8 cellular contexts compared by ENCODE assay signal in genomic region chr3:14358426-14359211, GRCh38. TPM values are rescaled to one million over a fixed set of nuclear protein-coding genes. Genes with fewer than 3 reads are reported as not detected.
DNase-seq lines count a peak whose midpoint lies in the region; ATAC-seq, FAIRE-seq and TF ChIP-seq lines count a peak whose summit lies in the region.
"Had no signal": no experiment of that assay in that cellular context is flagged by ENCODE, and none has a peak within 500 bp of the region (broad histone marks: within the 10 kb centered on the region; RNA-seq: fewer than 3 reads in every experiment).

No MANE protein-coding gene starts in this region.

- TF ChIP-seq RAD21 in K562 (CRISPR knock-in tag; conservative IDR thresholded peaks at IDR 0.05 in 1 of 2, IDR thresholded peaks at IDR 0.05 in 1 of 2) = no peak

- no peak overlapping the region for H3K4me2 ChIP-seq in K562 (ENCODE audit: insufficient read depth, low read length)

- no peak overlapping the region for H2AFZ ChIP-seq in K562 (ENCODE audit: low read depth, low read length)

- H3K27ac ChIP-seq in K562 (ENCODE audit: extremely low read depth, low read depth, low read length) (no peak overlapping the region), tibial artery (no peak overlapping the region)

- no peak for TF ChIP-seq EP300 in K562 (IDR thresholded peaks at IDR 0.05; ENCODE audit: low read length)

- H3K79me2 ChIP-seq in K562 (ENCODE audit: control insufficient read depth, insufficient read depth, low read length) = no peaks in the 10 kb centered on the region

- POLR2A ChIA-PET in K562 (lab: Yijun Ruan, JAX) = interaction anchor here (0.7 to 1.1 kb wide), 3 partner anchors 13 to 65 kb away, joined by 3 to 4 read pairs (median 4); no protein-coding TSS in a partner anchor

- no peak overlapping the region; a peak in 1 of 4 replicates for H3K9ac ChIP-seq in K562 (ENCODE audit: insufficient read depth in 1 of 2, low read depth in 2 of 2, low read length in 2 of 2)

- no peaks in the 10 kb centered on the region for H3K36me3 ChIP-seq in K562 (ENCODE audit: control insufficient read depth, insufficient read depth, low read length)
- H3K36me3 ChIP-seq in tibial artery = no peaks in the 10 kb centered on the region

- ATAC-seq in K562 = no peak
- ATAC-seq: Panc1 had no signal

- H4K20me1 ChIP-seq in K562 (replicated peaks; ENCODE audit: control insufficient read depth, insufficient read depth, low read length) = no peaks in the 10 kb centered on the region

- peak; percentile 29 for DNase-seq in NCI-H1092 treated with DMSO at 0.1 percent for 48 hours (lab: John Stamatoyannopoulos, UW)
- DNase-seq in K562 (ENCODE audit: extremely low read depth in 1 of 4, low spot score in 3 of 4) = no peak
- DNase-seq in iris pigment epithelial cell (ENCODE audit: low read depth) = peak; percentile 63
- peak; percentile 70 to 76 for DNase-seq in tibial artery
- DNase-seq in activated effector memory CD4-positive, alpha-beta T cell treated with Interleukin-2 at 50 U/mL for 16 hours = no peak
- no peak for DNase-seq in amniotic stem cell (lab: John Stamatoyannopoulos, UW)
- no peak for DNase-seq in HUDEP-2 (lab: John Stamatoyannopoulos, UW; ENCODE audit: unreplicated experiment in 76 of 76)

- TF ChIP-seq CTCF in K562 (IDR thresholded peaks at IDR 0.05 in 2 of 3, conservative IDR thresholded peaks at IDR 0.05 in 1 of 3; ENCODE audit: insufficient read depth in 2 of 3, low read depth in 1 of 3, low read length in 3 of 3) (no peak), tibial artery (IDR thresholded peaks at IDR 0.05) (no peak)

- no peaks in the 10 kb centered on the region for H3K9me1 ChIP-seq in K562 (ENCODE audit: control insufficient read depth, insufficient read depth, low read length)

- no peaks in the 10 kb centered on the region for H3K27me3 ChIP-seq in K562 (ENCODE audit: control insufficient read depth in 2 of 2, insufficient read depth in 2 of 2, low read length in 2 of 2)
- peaks cover 0 to 41% of the 10 kb centered on the region in 2 donors for H3K27me3 ChIP-seq in tibial artery

- no TSS peak for BruUV-seq in K562 (replicated peaks; lab: Mats Ljungman, UMichigan)

- CTCF ChIA-PET in K562 (lab: Yijun Ruan, JAX; ENCODE audit: low intra/inter-chr PET ratio) = no interaction called here

- no peak for FAIRE-seq in K562 (lab: Jason Lieb, UNC)

- intact Hi-C loops in K562 (cut with micrococcal nuclease) (no loop called here), tibial artery (cut with DNase I; ENCODE audit: low total_unique reads) (no loop called here)

- 58% methylated on average over 26 of the region's 26 CpGs for WGBS in K562 (ENCODE audit: insufficient coverage, low coverage, missing lambda C conversion rate)

- no peak for TF ChIP-seq POLR2A in K562 (conservative IDR thresholded peaks at IDR 0.05)

- peaks cover 1 to 5% of the 10 kb centered on the region in 2 experiments; a peak in 2 of 5 replicates for H3K4me1 ChIP-seq in K562 (replicated peaks in 1 of 2; ENCODE audit: control insufficient read depth in 2 of 2, insufficient read depth in 2 of 2, low read length in 2 of 2)
- H3K4me1 ChIP-seq in tibial artery = peaks cover 0 to 3% (median 0%) of the 10 kb centered on the region in 4 donors

- in situ Hi-C loops in K562 (cut with MboI) = no loop called here

- H3K4me3 ChIP-seq in K562 (no peak overlapping the region), tibial artery (no peak overlapping the region)

- no peaks in the 10 kb centered on the region for H3K9me3 ChIP-seq in K562 (replicated peaks; ENCODE audit: control insufficient read depth, insufficient read depth, low read depth, low read length)
- no peaks in the 10 kb centered on the region for H3K9me3 ChIP-seq in tibial artery

TF ChIP-seq in K562, 482 proteins besides CTCF, POLR2A, EP300 and RAD21:
- no peak for TF ChIP-seq XRCC5 (IDR thresholded peaks at IDR 0.05; ENCODE audit: low read depth, low read length)
- TF ChIP-seq PTBP1 (IDR thresholded peaks at IDR 0.05; ENCODE audit: low read depth, low read length) = 0 out of 2 replicates have a peak, but pooled peaks have one; percentile 62
- no peak for TF ChIP-seq GATAD2B (IDR thresholded peaks at IDR 0.05; ENCODE audit: borderline replicate concordance)
- TF ChIP-seq ZNF764 (CRISPR knock-in tag; IDR thresholded peaks at IDR 0.05; ENCODE audit: low read depth) = no peak
- peak; percentile 87 for TF ChIP-seq RBM25 (IDR thresholded peaks at IDR 0.05; ENCODE audit: low read depth, low read length, severe bottlenecking)
- peak; percentile 76 for TF ChIP-seq ADNP (tag; IDR thresholded peaks at IDR 0.05)
- peak; percentile 21; the same call in 1 of the 2 replicates for TF ChIP-seq HDAC2 (IDR thresholded peaks at IDR 0.05)
- TF ChIP-seq NR1H2 (CRISPR knock-in tag; IDR thresholded peaks at IDR 0.05) = no peak
- no peak for TF ChIP-seq SRSF3 (IDR thresholded peaks at IDR 0.05; ENCODE audit: insufficient read depth, low read length)
- peak; percentile 84; the same call in 1 of the 2 replicates for TF ChIP-seq CBX1 (IDR thresholded peaks at IDR 0.05; ENCODE audit: low read depth)
- TF ChIP-seq KDM1A (IDR thresholded peaks at IDR 0.05) = peak; percentile 57 to 61; a peak in 2 of 4 replicates
- peak; percentile 92 for TF ChIP-seq ZBTB33 (CRISPR knock-in tag; IDR thresholded peaks at IDR 0.05)
- TF ChIP-seq BCOR (IDR thresholded peaks at IDR 0.05) = peak; percentile 84
- peak; percentile 87 for TF ChIP-seq CHD4 (IDR thresholded peaks at IDR 0.05; ENCODE audit: insufficient read depth, insufficient replicate concordance, low read depth, low read length, poor library complexity, severe bottlenecking)
- peak; percentile 45; the same call in 1 of the 2 replicates for TF ChIP-seq SMARCA5 (IDR thresholded peaks at IDR 0.05)
- TF ChIP-seq RCOR1 (IDR thresholded peaks at IDR 0.05; ENCODE audit: borderline replicate concordance in 1 of 2, low read depth in 2 of 2, low read length in 2 of 2) = peak in 1 of 2 experiments; percentile 76; a peak in 2 of 4 replicates
- no peak for TF ChIP-seq SFPQ (IDR thresholded peaks at IDR 0.05; ENCODE audit: low read depth, low read length)
- TF ChIP-seq MIER1 (IDR thresholded peaks at IDR 0.05; ENCODE audit: low read depth) = no peak
- TF ChIP-seq CBX3 (IDR thresholded peaks at IDR 0.05; ENCODE audit: borderline replicate concordance in 1 of 2, low read length in 2 of 2) = peak in 1 of 2 experiments; percentile 36; a peak in 1 of 3 replicates

RNA-seq across cellular contexts. Expression of gene SLC6A6, which starts 43.8 kb away (rescaled TPM):
- 361 and 756 TPM in 2 replicates for total RNA-seq in K562 (2011; cell fraction: chromatin; rRNA removed; ENCODE audit: low replicate concordance)
- 315 and 326 TPM in 2 replicates for total RNA-seq in K562 (2011; cell fraction: nucleolus; rRNA removed)
- total RNA-seq in K562 (2011; cell fraction: nucleoplasm; rRNA removed) = 358 and 388 TPM in 2 replicates
- 106 and 223 TPM in 2 replicates for total RNA-seq in K562 (2014; rRNA removed)
- total RNA-seq in K562 (2014; rRNA removed; fragmentation: Illumina TruSeq; extraction: Trizol) = 79.6 and 90.2 TPM in 2 replicates
- 91.9 and 93.2 TPM in 2 replicates for total RNA-seq in K562 (2015; rRNA removed; fragmentation: Illumina TruSeq; extraction: Trizol)
- total RNA-seq in K562 (2021) = 194 and 203 TPM in 2 replicates
- polyA plus RNA-seq in K562 (2011; rRNA removed) = 71.4 and 100 TPM in 2 replicates
- 56.5 and 73.9 TPM in 2 replicates for polyA plus RNA-seq in K562 (2011; cell fraction: cytosol; rRNA removed)
- 434 and 457 TPM in 2 replicates for polyA plus RNA-seq in K562 (2011; cell fraction: nucleus; rRNA removed)
- polyA plus RNA-seq in K562 (2012) = 52.3 and 64.9 TPM in 2 replicates
- polyA plus RNA-seq in K562 (2014; fragmentation: Illumina TruSeq; extraction: Trizol) = 121 and 139 TPM in 2 replicates
- 10 to 100 TPM; 12.3 to 14.8 TPM for polyA plus RNA-seq in K562 (2014; fragmentation: Nextera tagmentation; extraction: Ambion mirVana)
- 111 and 129 TPM in 2 replicates for polyA plus RNA-seq in K562 (2014; rRNA removed)
- 75.5 and 106 TPM in 2 replicates for polyA minus RNA-seq in K562 (2011; rRNA and poly(A)+ RNA removed)
- 40.8 and 83.0 TPM in 2 replicates for polyA minus RNA-seq in K562 (2011; cell fraction: cytosol; rRNA and poly(A)+ RNA removed)
- polyA minus RNA-seq in K562 (2011; cell fraction: nucleus; rRNA and poly(A)+ RNA removed) = 138 and 192 TPM in 2 replicates

Comparison
In these comparisons a context has a peak if more than half of its experiments do, and no peak if none do; other contexts are left out.
1. DNase-seq: peak in NCI-H1092 treated with DMSO at 0.1 percent for 48 hours (single experiment), iris pigment epithelial cell (single experiment) and tibial artery (2 of 2); none in K562 (0 of 4), activated effector memory CD4-positive, alpha-beta T cell treated with Interleukin-2 at 50 U/mL for 16 hours (single experiment), amniotic stem cell (single experiment) and HUDEP-2 (0 of 76).